Comparison of ENCODE assay signal across 8 cellular contexts in the genomic region with DNA sequence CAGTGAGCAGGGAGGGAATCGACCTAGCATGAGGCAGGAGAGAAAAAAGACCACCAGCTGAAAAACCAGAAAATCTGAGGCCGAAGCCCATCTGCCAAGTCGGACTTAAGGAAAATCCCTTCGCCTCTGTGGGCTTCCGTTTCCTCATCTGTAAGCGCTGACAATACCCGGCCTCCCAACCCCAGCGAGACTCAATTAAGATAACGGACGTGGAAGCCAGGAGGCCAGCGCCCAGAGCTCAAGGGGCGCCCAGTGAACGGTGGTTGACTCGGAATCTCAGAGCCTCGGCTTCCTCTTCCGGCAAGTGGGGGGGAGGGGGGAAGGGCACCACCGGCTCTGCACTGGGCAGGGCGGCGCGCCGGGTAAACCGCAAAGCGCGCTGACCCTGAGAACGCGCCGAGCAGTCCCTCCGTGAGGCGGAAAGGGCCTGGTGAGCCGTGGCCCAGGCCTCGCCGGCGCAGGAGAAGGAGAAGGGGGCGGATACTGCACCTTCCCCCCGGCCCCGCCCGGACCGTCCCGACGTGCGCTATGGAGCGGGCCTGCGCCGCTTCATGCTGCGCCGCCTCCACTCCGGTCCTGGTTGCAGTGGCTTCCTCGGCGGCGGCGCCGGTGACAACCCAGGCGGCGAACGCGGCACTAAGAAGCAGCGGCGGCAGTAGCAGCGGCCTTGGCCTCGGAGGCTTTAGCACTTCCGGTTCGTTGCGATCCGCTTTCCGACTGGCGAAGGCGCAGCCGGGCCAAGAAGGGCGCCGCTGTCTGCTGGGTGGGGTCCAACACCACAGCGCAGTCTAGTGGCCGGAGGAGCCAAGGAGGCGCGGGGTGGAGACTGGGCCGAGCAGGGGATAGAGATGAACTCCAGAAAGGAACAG. TPM values are rescaled to one million over a fixed set of nuclear protein-coding genes. Genes with fewer than 3 reads are reported as not detected.
A peak's percentile ranks its signal among the peaks of the same experiment; 100 is the strongest.
DNase-seq lines count a peak whose midpoint lies in the region; ATAC-seq and TF ChIP-seq lines count a peak whose summit lies in the region.

TSS of gene DPP8 (minus strand) at position 693 of the 869 bp plus-strand sequence. CDS start 5,136 bp downstream, outside the sequence.

- H3K36me3 ChIP-seq in muscle layer of duodenum (ENCODE audit: control insufficient read depth in 1 of 2, insufficient read depth in 2 of 2, low read length in 2 of 2) = peaks cover 2 to 9% of the 10 kb centered on the region in 2 donors

- no peaks in the 10 kb centered on the region for H3K9me3 ChIP-seq in muscle layer of duodenum (ENCODE audit: control insufficient read depth in 1 of 2, low read length in 2 of 2)

- no peaks in the 10 kb centered on the region for H3K9me3 Mint-ChIP-seq in activated T-cell treated with anti-CD3 and anti-CD28 coated beads, Interleukin-2, amount 50 U/mL, for 4 hours

- no peaks in the 10 kb centered on the region for H3K27me3 ChIP-seq in muscle layer of duodenum (ENCODE audit: low read depth, low read length)

- ATAC-seq in GM21619 (IDR thresholded peaks at IDR 0.05; ENCODE audit: unreplicated experiment) (peak; percentile 91), esophagus mucosa (peak; percentile 99)
- ATAC-seq in activated T-cell treated with anti-CD3 and anti-CD28 coated beads, Interleukin-2, amount 50 U/mL, for 4 hours = peak; percentile 95 to 97

- H3K4me3 ChIP-seq in muscle layer of duodenum (ENCODE audit: low read depth in 1 of 2, low read length in 2 of 2) = peak within 1 kb of the TSS; percentile 99

- H3K36me3 Mint-ChIP-seq in activated T-cell treated with anti-CD3 and anti-CD28 coated beads, Interleukin-2, amount 50 U/mL, for 4 hours (ENCODE audit: insufficient read depth) = peaks cover 15% of the 10 kb centered on the region

- peak within 1 kb of the TSS; percentile 92 for H3K27ac ChIP-seq in muscle layer of duodenum (ENCODE audit: low read length)

- in situ Hi-C loops in KBM-7 (cut with MboI; ENCODE audit: low pct_unique_long_range_greater_than_20kb, low sequenced_read_pairs) = no loop called here

- H3K4me3 Mint-ChIP-seq in activated T-cell treated with anti-CD3 and anti-CD28 coated beads, Interleukin-2, amount 50 U/mL, for 4 hours = peak within 1 kb of the TSS; percentile 99

- H3K4me1 ChIP-seq in muscle layer of duodenum (ENCODE audit: control insufficient read depth in 1 of 2, insufficient read depth in 2 of 2, low read length in 2 of 2) = peaks cover 13 to 41% of the 10 kb centered on the region in 2 donors

- peak; percentile 84 for DNase-seq in DMS53 treated with DMSO at 0.1 percent for 48 hours (lab: John Stamatoyannopoulos, UW; ENCODE audit: unreplicated experiment)
- peak; percentile 100 for DNase-seq in KBM-7
- peak; percentile 90 for DNase-seq in activated T-cell treated with anti-CD3 and anti-CD28 coated beads, Interleukin-2, amount 50 U/mL, for 4 hours
- DNase-seq in stimulated activated CD8-positive, alpha-beta memory T cell treated with anti-CD3 and anti-CD28 coated beads, Interleukin-7, amount 100 ng/mL, for 48 hours (ENCODE audit: extremely low read depth in 1 of 2, low read depth in 1 of 2) = peak; percentile 86 to 92

- peaks cover 38% of the 10 kb centered on the region for H3K4me1 Mint-ChIP-seq in activated T-cell treated with anti-CD3 and anti-CD28 coated beads, Interleukin-2, amount 50 U/mL, for 4 hours (ENCODE audit: low read depth)

- no peaks in the 10 kb centered on the region for H3K27me3 Mint-ChIP-seq in activated T-cell treated with anti-CD3 and anti-CD28 coated beads, Interleukin-2, amount 50 U/mL, for 4 hours (ENCODE audit: low read depth)

TF ChIP-seq in PFSK-1, 5 proteins besides CTCF, POLR2A, EP300 and RAD21:
- TF ChIP-seq SIN3A (IDR thresholded peaks at IDR 0.05; ENCODE audit: borderline replicate concordance, insufficient read depth, low read length) (peak; percentile 61; the same call in 1 of the 2 replicates), POLR2AphosphoS5 (IDR thresholded peaks at IDR 0.05; ENCODE audit: low read depth, low read length) (peak; percentile 98), FOXP2 (optimal IDR thresholded peaks at IDR 0.05; ENCODE audit: borderline replicate concordance, extremely low read depth, extremely low read length, insufficient read depth) (peak; percentile 81), REST (IDR thresholded peaks at IDR 0.05; ENCODE audit: insufficient read depth in 1 of 2, low read depth in 2 of 2, low read length in 2 of 2) (peak in 1 of 2 experiments; percentile 34; a peak in 2 of 4 replicates), TAF1 (IDR thresholded peaks at IDR 0.05; ENCODE audit: borderline replicate concordance, insufficient read depth, low read length) (peak; percentile 84; the same call in 1 of the 2 replicates)

RNA-seq across cellular contexts. Expression of gene DPP8, which starts in this region (rescaled TPM):
- 25.1 TPM for polyA plus RNA-seq in PFSK-1 (2012; ENCODE audit: insufficient read length, low read depth)
- 10 to 100 TPM; 27.4 to 30.3 (median 29.0) TPM for total RNA-seq in activated T-cell treated with anti-CD3 and anti-CD28 coated beads, Interleukin-2, amount 50 U/mL, for 4 hours
- 18.2 TPM for total RNA-seq in esophagus mucosa

Comparison
In these comparisons a context has a peak if more than half of its experiments do, and no peak if none do; other contexts are left out.
1. Peak in every context shown above with its lines: DNase-seq, ATAC-seq, H3K4me3 ChIP-seq and H3K27ac ChIP-seq.